Comparison of ENCODE assay signal across 20 cellular contexts in the genomic region with DNA sequence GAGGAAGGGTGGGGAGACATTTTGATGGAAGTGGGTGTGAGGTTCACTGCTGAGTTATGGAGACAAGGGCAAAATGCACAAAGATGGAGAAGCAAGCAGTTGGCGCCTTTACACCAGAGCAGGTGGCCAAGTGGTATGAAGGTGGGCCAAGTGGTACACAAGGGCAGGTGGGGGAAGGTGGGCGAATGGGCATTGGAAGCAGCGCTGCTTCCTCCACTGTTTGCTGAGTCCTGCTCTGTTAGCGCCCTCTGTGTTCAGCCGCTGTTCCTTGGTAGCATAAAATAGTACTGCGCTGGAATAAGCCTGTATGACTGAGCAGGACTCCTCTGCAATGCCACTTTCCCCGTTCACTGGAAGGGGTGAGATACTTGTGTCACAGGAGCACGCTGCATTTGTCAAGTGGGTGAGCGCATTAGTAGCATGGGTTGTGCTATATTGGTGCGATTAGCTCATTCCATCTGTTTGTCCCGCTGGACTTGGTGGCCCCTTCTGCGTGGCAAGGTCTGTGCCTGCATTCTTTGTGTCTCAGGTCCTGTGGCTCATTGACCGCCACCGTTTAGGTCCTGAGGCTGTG.
"Had no signal": no experiment of that assay in that cellular context is flagged by ENCODE, and none has a peak within 500 bp of the region (broad histone marks: within the 10 kb centered on the region; RNA-seq: fewer than 3 reads in every experiment).

No MANE protein-coding gene starts in this region.

- H3K4me1 Mint-ChIP-seq: nephron had no signal

- DNase-seq: activated CD4-positive, alpha-beta T cell treated with anti-CD3 and anti-CD28 coated beads for 1 hour; activated CD4-positive, alpha-beta T cell treated with anti-CD3 and anti-CD28 coated beads, Interleukin-2, amount 50 U/mL, for 4 hours; activated naive CD4-positive, alpha-beta T cell; activated naive CD8-positive, alpha-beta T cell treated with anti-CD3 and anti-CD28 coated beads, Interleukin-2, amount 50 U/mL, for 24 hours; dorsolateral prefrontal cortex; erythroblast; gastrocnemius medialis; heart right ventricle; left colon; mammary epithelial cell; T-helper 1 cell; testis had no signal

- ATAC-seq: activated naive CD8-positive, alpha-beta T cell treated with anti-CD3 and anti-CD28 coated beads, Interleukin-2, amount 50 U/mL, for 24 hours; gastrocnemius medialis; left colon; sciatic nerve; SK-N-SH treated with all-trans-retinoic acid at 6 μM for 48 hours had no signal

- H3K9me3 Mint-ChIP-seq: activated naive CD8-positive, alpha-beta T cell treated with anti-CD3 and anti-CD28 coated beads, Interleukin-2, amount 50 U/mL, for 24 hours had no signal

- H3K4me1 ChIP-seq: ascending aorta, breast epithelium, gastrocnemius medialis, heart right ventricle, prostate gland, stomach, testis had no signal

- H3K4me3 Mint-ChIP-seq: activated naive CD8-positive, alpha-beta T cell treated with anti-CD3 and anti-CD28 coated beads, Interleukin-2, amount 50 U/mL, for 24 hours; nephron had no signal

- H3K4me3 ChIP-seq: ascending aorta, breast epithelium, dorsolateral prefrontal cortex, gastrocnemius medialis, heart right ventricle, prostate gland, stomach, testis had no signal

- H3K9me3 ChIP-seq: ascending aorta, breast epithelium, gastrocnemius medialis, prostate gland, stomach, testis had no signal

- H3K36me3 ChIP-seq: ascending aorta, breast epithelium, gastrocnemius medialis, heart right ventricle, prostate gland, stomach had no signal

- H3K27ac ChIP-seq: ascending aorta, breast epithelium, dorsolateral prefrontal cortex, gastrocnemius medialis, heart right ventricle, prostate gland, stomach, testis, VCaP had no signal

- H3K27me3 ChIP-seq: ascending aorta, stomach, testis had no signal

- H3K27ac Mint-ChIP-seq: activated naive CD8-positive, alpha-beta T cell treated with anti-CD3 and anti-CD28 coated beads, Interleukin-2, amount 50 U/mL, for 24 hours; nephron had no signal
